ENCODE assay signal across 1 cellular context in genomic region chr2:11444737-11445136, GRCh38.
TF ChIP-seq lines count a peak whose summit lies in the region.

No MANE protein-coding gene starts in this region.

TF ChIP-seq in HepG2, 621 proteins besides CTCF, POLR2A, EP300 and RAD21 (continued from another document):
- TF ChIP-seq GPBP1L1 (CRISPR knock-in tag; IDR thresholded peaks at IDR 0.05), result no peak
- TF ChIP-seq ZNF33A (CRISPR knock-in tag; IDR thresholded peaks at IDR 0.05; ENCODE audit: borderline replicate concordance), result no peak
- TF ChIP-seq SMARCC2 (IDR thresholded peaks at IDR 0.05), result no peak
- no peak for TF ChIP-seq E2F2 (CRISPR knock-in tag; IDR thresholded peaks at IDR 0.05; ENCODE audit: borderline replicate concordance)
- no peak for TF ChIP-seq CCAR2 (optimal IDR thresholded peaks at IDR 0.05; ENCODE audit: low read depth, low read length)
- no peak for TF ChIP-seq SRY (CRISPR knock-in tag; IDR thresholded peaks at IDR 0.05)
- TF ChIP-seq FOXK2 (IDR thresholded peaks at IDR 0.05), result no peak
- TF ChIP-seq SMC3 (IDR thresholded peaks at IDR 0.05; ENCODE audit: low read length), result peak; percentile 28; the same call in 1 of the 2 replicates
- TF ChIP-seq DBP (CRISPR knock-in tag; IDR thresholded peaks at IDR 0.05; ENCODE audit: not compliant biosample characterization), result no peak
- no peak for TF ChIP-seq ATF5 (CRISPR knock-in tag; IDR thresholded peaks at IDR 0.05; ENCODE audit: low read depth)
- TF ChIP-seq KDM4B (CRISPR knock-in tag; IDR thresholded peaks at IDR 0.05), result no peak
- no peak for TF ChIP-seq ZNF547 (CRISPR knock-in tag; IDR thresholded peaks at IDR 0.05)
- peak; percentile 67 for TF ChIP-seq RBM22 (optimal IDR thresholded peaks at IDR 0.05; ENCODE audit: low read length)
- no peak for TF ChIP-seq DMTF1 (CRISPR knock-in tag; IDR thresholded peaks at IDR 0.05)
- no peak for TF ChIP-seq ZXDC (CRISPR knock-in tag; IDR thresholded peaks at IDR 0.05)
- 0 out of 4 replicates have a peak, but pooled peaks of 1 of the 2 experiments have one; percentile 8 for TF ChIP-seq MAFK (conservative IDR thresholded peaks at IDR 0.05 in 1 of 2, IDR thresholded peaks at IDR 0.05 in 1 of 2; ENCODE audit: low read length in 2 of 2)
- peak; percentile 48 for TF ChIP-seq STAG1 (CRISPR knock-in tag; IDR thresholded peaks at IDR 0.05)
- TF ChIP-seq ZNF263 (CRISPR knock-in tag; IDR thresholded peaks at IDR 0.05), result 0 out of 2 replicates have a peak, but pooled peaks have one; percentile 25
- no peak for TF ChIP-seq ZFYVE20 (CRISPR knock-in tag; IDR thresholded peaks at IDR 0.05; ENCODE audit: borderline replicate concordance, low read depth)
- TF ChIP-seq ARID2 (CRISPR knock-in tag; IDR thresholded peaks at IDR 0.05; ENCODE audit: borderline replicate concordance), result no peak
- no peak for TF ChIP-seq E2F5 (CRISPR knock-in tag; conservative IDR thresholded peaks at IDR 0.05)
- TF ChIP-seq ZNF432 (CRISPR knock-in tag; IDR thresholded peaks at IDR 0.05; ENCODE audit: borderline replicate concordance), result no peak
- no peak for TF ChIP-seq KDM3A (CRISPR knock-in tag; IDR thresholded peaks at IDR 0.05; ENCODE audit: low read depth)
- TF ChIP-seq ZSCAN9 (CRISPR knock-in tag; IDR thresholded peaks at IDR 0.05; ENCODE audit: borderline replicate concordance), result no peak
- no peak for TF ChIP-seq NCOR1 (IDR thresholded peaks at IDR 0.05; ENCODE audit: borderline replicate concordance, low read length)
- TF ChIP-seq THAP8 (CRISPR knock-in tag; IDR thresholded peaks at IDR 0.05; ENCODE audit: borderline replicate concordance), result no peak
- TF ChIP-seq ZMYM2 (CRISPR knock-in tag; IDR thresholded peaks at IDR 0.05), result no peak
- 0 out of 2 replicates have a peak, but pooled peaks have one; percentile 34 for TF ChIP-seq POLR2G (IDR thresholded peaks at IDR 0.05; ENCODE audit: low read depth, low read length)
